12 cellular contexts compared by ENCODE assay signal in the genomic region with DNA sequence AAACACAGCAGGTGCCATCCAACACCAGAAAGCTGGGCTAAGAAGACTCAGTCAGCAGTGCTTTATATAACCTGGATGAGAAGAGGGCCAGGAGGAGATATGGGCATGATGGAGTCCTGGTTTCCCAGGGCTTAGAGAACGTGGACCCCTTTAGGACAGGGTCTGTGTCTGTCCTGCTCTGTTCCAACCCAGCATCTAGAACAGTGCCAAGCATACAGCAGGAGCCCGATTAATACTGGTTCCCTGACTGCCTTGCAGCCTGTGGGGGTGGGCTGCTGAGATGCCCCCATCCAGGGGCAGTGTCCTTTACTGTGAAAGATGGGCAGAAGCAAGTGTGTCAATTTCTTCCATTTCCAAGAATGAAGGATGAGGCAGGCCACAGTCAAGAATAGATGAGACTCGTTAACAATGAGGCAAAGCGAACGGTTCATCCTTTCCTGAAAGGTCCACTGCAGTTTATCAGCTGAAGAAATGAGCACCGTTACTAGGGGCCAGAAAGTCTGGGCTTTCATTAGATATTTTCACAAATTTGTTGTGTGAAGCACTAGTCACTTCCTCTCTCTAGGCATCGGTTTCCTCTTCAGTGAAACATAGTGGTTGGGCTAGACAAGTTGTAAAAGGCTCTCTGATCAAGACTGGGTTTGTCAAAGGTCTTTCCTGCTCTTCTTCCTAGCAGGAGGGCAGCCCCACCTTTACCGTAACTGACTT.
DNase-seq lines count a peak whose midpoint lies in the region; ATAC-seq and TF ChIP-seq lines count a peak whose summit lies in the region.
"Had no signal": no experiment of that assay in that cellular context is flagged by ENCODE, and none has a peak within 500 bp of the region (broad histone marks: within the 10 kb centered on the region; RNA-seq: fewer than 3 reads in every experiment).

No MANE protein-coding gene starts in this region.

- no peaks in the 10 kb centered on the region for H3K36me3 Mint-ChIP-seq in activated CD4-positive, alpha-beta memory T cell treated with anti-CD3 and anti-CD28 coated beads, Interleukin-2, amount 10 ng/mL, durations not matched to agents 7 days and 5 days (ENCODE audit: low read depth)
- no peaks in the 10 kb centered on the region for H3K36me3 Mint-ChIP-seq in activated CD4-positive, alpha-beta memory T cell treated with anti-CD3 and anti-CD28 coated beads for 36 hours
- no peaks in the 10 kb centered on the region for H3K36me3 Mint-ChIP-seq in stimulated activated memory B cell treated with anti-CD40 and anti-IgM and Interleukin-4, amounts not matched to agents 10 μg/mL and 1 μg/mL and 100 μg/mL, for 72 hours
- no peaks in the 10 kb centered on the region for H3K36me3 Mint-ChIP-seq in endothelial cell (ENCODE audit: low read depth, unreplicated experiment)

- POLR2A ChIA-PET in activated CD4-positive, alpha-beta memory T cell treated with anti-CD3 and anti-CD28 coated beads, Interleukin-2, amount 10 ng/mL, durations not matched to agents 7 days and 5 days (lab: Charles Lee), result interaction anchor here (0.7 to 1.0 kb wide), 3 partner anchors 8 to 104 kb away, joined by 3 read pairs; no protein-coding TSS in a partner anchor
- POLR2A ChIA-PET in activated CD4-positive, alpha-beta memory T cell treated with anti-CD3 and anti-CD28 coated beads for 36 hours (lab: Charles Lee), result no interaction called here

- H3K9me3 Mint-ChIP-seq in activated CD4-positive, alpha-beta memory T cell treated with anti-CD3 and anti-CD28 coated beads, Interleukin-2, amount 10 ng/mL, durations not matched to agents 7 days and 5 days, result no peaks in the 10 kb centered on the region
- H3K9me3 Mint-ChIP-seq in activated CD4-positive, alpha-beta memory T cell treated with anti-CD3 and anti-CD28 coated beads for 36 hours, result no peaks in the 10 kb centered on the region
- no peaks in the 10 kb centered on the region for H3K9me3 Mint-ChIP-seq in stimulated activated memory B cell treated with anti-CD40 and anti-IgM and Interleukin-4, amounts not matched to agents 10 μg/mL and 1 μg/mL and 100 μg/mL, for 72 hours
- no peaks in the 10 kb centered on the region for H3K9me3 Mint-ChIP-seq in endothelial cell (ENCODE audit: unreplicated experiment)

- intact Hi-C loops in activated CD4-positive, alpha-beta memory T cell treated with anti-CD3 and anti-CD28 coated beads for 36 hours (cut with micrococcal nuclease), result no loop called here

- peaks cover 23% of the 10 kb centered on the region for H3K4me1 Mint-ChIP-seq in activated CD4-positive, alpha-beta memory T cell treated with anti-CD3 and anti-CD28 coated beads, Interleukin-2, amount 10 ng/mL, durations not matched to agents 7 days and 5 days
- H3K4me1 Mint-ChIP-seq in activated CD4-positive, alpha-beta memory T cell treated with anti-CD3 and anti-CD28 coated beads for 36 hours (ENCODE audit: low read depth), result peaks cover 16% of the 10 kb centered on the region
- H3K4me1 Mint-ChIP-seq in stimulated activated memory B cell treated with anti-CD40 and anti-IgM and Interleukin-4, amounts not matched to agents 10 μg/mL and 1 μg/mL and 100 μg/mL, for 72 hours, result peaks cover 48% of the 10 kb centered on the region
- H3K4me1 Mint-ChIP-seq in endothelial cell (ENCODE audit: unreplicated experiment), result peaks cover 31% of the 10 kb centered on the region

- H3K4me3 Mint-ChIP-seq in activated CD4-positive, alpha-beta memory T cell treated with anti-CD3 and anti-CD28 coated beads, Interleukin-2, amount 10 ng/mL, durations not matched to agents 7 days and 5 days, result no peak overlapping the region
- H3K4me3 Mint-ChIP-seq in activated CD4-positive, alpha-beta memory T cell treated with anti-CD3 and anti-CD28 coated beads for 36 hours, result no peak overlapping the region
- no peak overlapping the region for H3K4me3 Mint-ChIP-seq in stimulated activated memory B cell treated with anti-CD40 and anti-IgM and Interleukin-4, amounts not matched to agents 10 μg/mL and 1 μg/mL and 100 μg/mL, for 72 hours
- no peak overlapping the region for H3K4me3 Mint-ChIP-seq in endothelial cell (ENCODE audit: unreplicated experiment)

- peak overlapping the region; percentile 78 for H3K27ac Mint-ChIP-seq in activated CD4-positive, alpha-beta memory T cell treated with anti-CD3 and anti-CD28 coated beads, Interleukin-2, amount 10 ng/mL, durations not matched to agents 7 days and 5 days
- no peak overlapping the region for H3K27ac Mint-ChIP-seq in activated CD4-positive, alpha-beta memory T cell treated with anti-CD3 and anti-CD28 coated beads for 36 hours
- peak overlapping the region; percentile 78 for H3K27ac Mint-ChIP-seq in stimulated activated memory B cell treated with anti-CD40 and anti-IgM and Interleukin-4, amounts not matched to agents 10 μg/mL and 1 μg/mL and 100 μg/mL, for 72 hours
- H3K27ac Mint-ChIP-seq in endothelial cell (ENCODE audit: unreplicated experiment), result no peak overlapping the region

- H3K27me3 Mint-ChIP-seq in activated CD4-positive, alpha-beta memory T cell treated with anti-CD3 and anti-CD28 coated beads, Interleukin-2, amount 10 ng/mL, durations not matched to agents 7 days and 5 days, result no peaks in the 10 kb centered on the region
- no peaks in the 10 kb centered on the region for H3K27me3 Mint-ChIP-seq in activated CD4-positive, alpha-beta memory T cell treated with anti-CD3 and anti-CD28 coated beads for 36 hours
- no peaks in the 10 kb centered on the region for H3K27me3 Mint-ChIP-seq in stimulated activated memory B cell treated with anti-CD40 and anti-IgM and Interleukin-4, amounts not matched to agents 10 μg/mL and 1 μg/mL and 100 μg/mL, for 72 hours
- H3K27me3 Mint-ChIP-seq in endothelial cell (ENCODE audit: unreplicated experiment), result no peaks in the 10 kb centered on the region

- CTCF ChIA-PET in activated CD4-positive, alpha-beta memory T cell treated with anti-CD3 and anti-CD28 coated beads, Interleukin-2, amount 10 ng/mL, durations not matched to agents 7 days and 5 days (lab: Charles Lee), result interaction anchor here (0.6 to 1.8 kb wide), 3 partner anchors 14 to 141 kb away, joined by 3 to 6 read pairs (median 6); no protein-coding TSS in a partner anchor
- CTCF ChIA-PET in activated CD4-positive, alpha-beta memory T cell treated with anti-CD3 and anti-CD28 coated beads for 36 hours (lab: Charles Lee), result interaction anchor here (1.0 to 2.0 kb wide), 4 partner anchors 14 to 141 kb away, joined by 3 to 8 read pairs (median 6); a partner anchor contains a TSS

- peak; percentile 56 for ATAC-seq in stimulated activated memory B cell treated with anti-CD40 and anti-IgM and Interleukin-4, amounts not matched to agents 10 μg/mL and 1 μg/mL and 100 μg/mL, for 72 hours
- ATAC-seq in HG02610 (IDR thresholded peaks at IDR 0.05; ENCODE audit: unreplicated experiment), result no peak
- ATAC-seq in HG02588 (IDR thresholded peaks at IDR 0.05; ENCODE audit: unreplicated experiment), result no peak

- TF ChIP-seq CTCF in endothelial cell (IDR thresholded peaks at IDR 0.05; ENCODE audit: unreplicated experiment), result no peak

- DNase-seq in activated CD4-positive, alpha-beta memory T cell treated with anti-CD3 and anti-CD28 coated beads, Interleukin-2, amount 10 ng/mL, durations not matched to agents 7 days and 5 days, result no peak
- DNase-seq in activated CD4-positive, alpha-beta memory T cell treated with anti-CD3 and anti-CD28 coated beads for 36 hours, result no peak
- DNase-seq in NOMO-1 (lab: John Stamatoyannopoulos, UW; ENCODE audit: unreplicated experiment in 2 of 2) (peak; percentile 56 to 69), dermis microvascular lymphatic vessel endothelial cell (ENCODE audit: low read depth in 2 of 2) (peak; percentile 59 to 89), endothelial cell (ENCODE audit: low spot score) (no peak)
- DNase-seq: caudate nucleus; head of caudate nucleus; NCI-H1694; stimulated activated CD4-positive, alpha-beta T cell treated with anti-CD3 and anti-CD28 coated beads, Interleukin-4, amount 100 ng/mL, for 4 hours had no signal

Comparison
In these comparisons a context has a peak if more than half of its experiments do, and no peak if none do; other contexts are left out.
1. H3K27ac Mint-ChIP-seq: peak in activated CD4-positive, alpha-beta memory T cell treated with anti-CD3 and anti-CD28 coated beads, Interleukin-2, amount 10 ng/mL, durations not matched to agents 7 days and 5 days (single experiment) and stimulated activated memory B cell treated with anti-CD40 and anti-IgM and Interleukin-4, amounts not matched to agents 10 μg/mL and 1 μg/mL and 100 μg/mL, for 72 hours (single experiment); none in activated CD4-positive, alpha-beta memory T cell treated with anti-CD3 and anti-CD28 coated beads for 36 hours (single experiment) and endothelial cell (single experiment).
2. DNase-seq: peak in NOMO-1 (2 of 2) and dermis microvascular lymphatic vessel endothelial cell (2 of 2); none in activated CD4-positive, alpha-beta memory T cell treated with anti-CD3 and anti-CD28 coated beads, Interleukin-2, amount 10 ng/mL, durations not matched to agents 7 days and 5 days (single experiment), activated CD4-positive, alpha-beta memory T cell treated with anti-CD3 and anti-CD28 coated beads for 36 hours (single experiment) and endothelial cell (single experiment).